18 cellular contexts compared by ENCODE assay signal in the genomic region with DNA sequence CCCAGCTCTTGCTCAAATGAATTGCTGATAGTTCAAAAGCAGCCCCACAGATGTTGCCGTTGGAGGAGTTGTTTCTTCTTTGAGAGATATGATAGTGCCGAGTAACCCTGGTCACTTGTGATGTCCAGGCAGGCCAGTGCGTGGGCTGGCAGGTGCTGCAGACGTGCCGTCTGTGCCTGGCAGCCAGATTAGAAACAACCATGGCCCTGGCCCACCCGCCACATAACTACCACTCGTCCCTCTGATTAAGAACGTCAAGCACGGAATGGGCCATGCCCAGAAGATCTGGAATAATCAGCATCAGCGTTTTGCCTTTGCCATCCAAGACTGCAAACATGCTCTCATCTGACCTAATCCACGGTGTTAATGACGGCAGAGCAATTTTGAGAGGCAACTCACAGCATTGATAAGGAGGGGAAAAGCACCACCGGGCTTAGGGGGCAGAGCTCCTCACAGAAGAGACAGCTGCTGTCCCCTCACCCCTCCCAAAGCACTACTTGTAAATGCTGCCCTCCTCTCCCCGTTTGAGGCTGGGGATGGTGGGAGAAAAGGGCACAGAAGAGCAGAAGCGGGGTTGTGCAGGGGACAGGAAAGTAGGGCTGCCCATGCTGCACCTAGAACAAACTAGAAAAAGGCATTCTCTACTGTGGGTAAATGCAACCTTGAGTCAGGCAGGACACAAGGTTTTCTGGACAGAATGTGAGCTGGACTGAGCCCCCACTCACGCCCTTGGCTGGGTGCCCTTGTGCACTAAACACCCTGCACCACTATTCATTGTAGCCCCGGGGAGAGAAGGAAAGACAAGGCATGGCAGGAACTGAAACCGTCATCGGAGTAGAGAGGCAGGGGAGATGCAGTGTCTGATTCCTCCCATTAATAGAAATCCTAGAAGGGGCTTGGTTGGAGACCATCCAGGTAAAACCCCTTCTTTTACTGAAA. TPM values are rescaled to one million over a fixed set of nuclear protein-coding genes. Genes with fewer than 3 reads are reported as not detected.
"Had no signal": no experiment of that assay in that cellular context is flagged by ENCODE, and none has a peak within 500 bp of the region (broad histone marks: within the 10 kb centered on the region; RNA-seq: fewer than 3 reads in every experiment).

No MANE protein-coding gene starts in this region.

- ATAC-seq: left lobe of liver; natural killer cell treated with Interleukin-12 subunit alpha and Interleukin-12 subunit beta and Interleukin-15 and Interleukin-18, amount 100 ng/mL, for 72 hours; T-helper 17 cell had no signal

- H3K4me3 ChIP-seq: esophagus squamous epithelium, thyroid gland, vagina had no signal

- H3K27me3 ChIP-seq: thyroid gland, vagina had no signal

- H3K4me3 Mint-ChIP-seq: activated CD4-positive, alpha-beta T cell treated with anti-CD3 and anti-CD28 coated beads, Interleukin-2, amount 10 ng/mL, durations not matched to agents 7 days and 5 days; activated naive CD8-positive, alpha-beta T cell; natural killer cell treated with Interleukin-12 subunit alpha and Interleukin-12 subunit beta and Interleukin-15 and Interleukin-18, amount 100 ng/mL, for 72 hours; T-helper 17 cell had no signal

- DNase-seq: activated CD4-positive, alpha-beta T cell treated with anti-CD3 and anti-CD28 coated beads, Interleukin-2, amount 10 ng/mL, durations not matched to agents 7 days and 5 days; activated CD4-positive, CD25-positive, alpha-beta regulatory T cell; activated CD8-positive, alpha-beta memory T cell treated with anti-CD3 and anti-CD28 coated beads for 24 hours; activated T-cell treated with anti-CD3 and anti-CD28 coated beads for 4 hours; amygdala; esophagus squamous epithelium; foreskin fibroblast; mesenchymal stem cell; stimulated activated CD4-positive, alpha-beta T cell treated with anti-CD3 and anti-CD28 coated beads, Interleukin-15, amount 100 ng/mL, for 24 hours; stimulated activated CD4-positive, alpha-beta T cell treated with anti-CD3 and anti-CD28 coated beads, Interleukin-4, amount 100 ng/mL, for 24 hours; T-helper 17 cell; thyroid gland had no signal

- H3K36me3 Mint-ChIP-seq: natural killer cell treated with Interleukin-12 subunit alpha and Interleukin-12 subunit beta and Interleukin-15 and Interleukin-18, amount 100 ng/mL, for 72 hours had no signal

- H3K9me3 ChIP-seq: esophagus squamous epithelium, thyroid gland, vagina had no signal

- H3K36me3 ChIP-seq: esophagus squamous epithelium, thyroid gland, vagina had no signal

- H3K9me3 Mint-ChIP-seq: activated CD4-positive, alpha-beta T cell treated with anti-CD3 and anti-CD28 coated beads, Interleukin-2, amount 10 ng/mL, durations not matched to agents 7 days and 5 days; natural killer cell treated with Interleukin-12 subunit alpha and Interleukin-12 subunit beta and Interleukin-15 and Interleukin-18, amount 100 ng/mL, for 72 hours had no signal

- H3K27ac ChIP-seq: esophagus squamous epithelium, thyroid gland, vagina had no signal

- H3K27ac Mint-ChIP-seq: activated CD4-positive, alpha-beta T cell treated with anti-CD3 and anti-CD28 coated beads, Interleukin-2, amount 10 ng/mL, durations not matched to agents 7 days and 5 days; activated naive CD8-positive, alpha-beta T cell; natural killer cell treated with Interleukin-12 subunit alpha and Interleukin-12 subunit beta and Interleukin-15 and Interleukin-18, amount 100 ng/mL, for 72 hours had no signal

RNA-seq across cellular contexts. Expression of a gene that starts 5.3 kb away (rescaled TPM):
- total RNA-seq: chondrocyte, osteocyte had no signal
